Comparison of ENCODE assay signal across 9 cellular contexts in the genomic region with DNA sequence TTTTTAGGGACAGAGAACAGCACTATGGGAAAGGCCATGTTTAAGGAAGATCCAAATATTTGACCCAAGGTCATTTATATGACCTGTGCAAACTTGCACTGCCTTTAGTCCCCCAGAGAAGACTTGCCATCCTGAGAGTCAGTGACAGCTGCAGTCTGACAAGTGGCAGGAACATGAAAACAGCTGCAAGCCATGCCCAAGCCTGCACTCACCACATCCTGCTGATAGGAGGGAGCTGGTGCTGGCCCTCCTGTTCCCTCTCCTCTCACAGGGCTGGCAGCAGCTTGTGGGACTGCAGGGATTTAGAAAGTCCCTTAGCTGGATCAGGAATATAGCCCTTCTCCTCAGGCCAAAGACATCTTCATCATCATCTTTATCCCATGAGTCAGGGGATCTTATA.
A peak's percentile ranks its signal among the peaks of the same experiment; 100 is the strongest.
DNase-seq lines count a peak whose midpoint lies in the region; ATAC-seq, FAIRE-seq and TF ChIP-seq lines count a peak whose summit lies in the region.
"Had no signal": no experiment of that assay in that cellular context is flagged by ENCODE, and none has a peak within 500 bp of the region (broad histone marks: within the 10 kb centered on the region; RNA-seq: fewer than 3 reads in every experiment).

No MANE protein-coding gene starts in this region.

- no peak overlapping the region for H3K4me3 ChIP-seq in cardiac muscle cell
- H3K4me3 ChIP-seq in suprapubic skin = no peak overlapping the region

- no peak for TF ChIP-seq EP300 in suprapubic skin (IDR thresholded peaks at IDR 0.05)

- H3K27me3 Mint-ChIP-seq in activated T-helper 17 cell treated with anti-CD3 and anti-CD28 coated beads, Interleukin-2, amount 50 U/mL, for 72 hours = no peaks in the 10 kb centered on the region

- no peak for TF ChIP-seq POLR2A in suprapubic skin (IDR thresholded peaks at IDR 0.05)

- peak overlapping the region; percentile 4 for H3K27ac Mint-ChIP-seq in activated T-helper 17 cell treated with anti-CD3 and anti-CD28 coated beads, Interleukin-2, amount 50 U/mL, for 72 hours

- H3K9me3 Mint-ChIP-seq in activated T-helper 17 cell treated with anti-CD3 and anti-CD28 coated beads, Interleukin-2, amount 50 U/mL, for 72 hours = no peaks in the 10 kb centered on the region

- H3K27ac ChIP-seq in cardiac muscle cell = peak overlapping the region; percentile 8
- H3K27ac ChIP-seq in suprapubic skin = no peak overlapping the region

- no peaks in the 10 kb centered on the region for H3K9me3 ChIP-seq in cardiac muscle cell (ENCODE audit: low read depth)
- no peaks in the 10 kb centered on the region for H3K9me3 ChIP-seq in suprapubic skin

- ATAC-seq in Right ventricle myocardium superior (ENCODE audit: poor library complexity) = no peak
- ATAC-seq in HG03354 (IDR thresholded peaks at IDR 0.05; ENCODE audit: poor library complexity, severe bottlenecking, unreplicated experiment) = peak; percentile 42
- no peak for ATAC-seq in activated T-helper 17 cell treated with anti-CD3 and anti-CD28 coated beads, Interleukin-2, amount 50 U/mL, for 72 hours (replicated peaks)

- H3K4me3 Mint-ChIP-seq in activated T-helper 17 cell treated with anti-CD3 and anti-CD28 coated beads, Interleukin-2, amount 50 U/mL, for 72 hours = no peak overlapping the region

- H3K27me3 ChIP-seq in cardiac muscle cell (no peaks in the 10 kb centered on the region), suprapubic skin (no peaks in the 10 kb centered on the region)

- H3K4me1 ChIP-seq in cardiac muscle cell (ENCODE audit: low read depth) (no peaks in the 10 kb centered on the region), suprapubic skin (peaks cover 8% of the 10 kb centered on the region)

- intact Hi-C loops in Right ventricle myocardium superior (cut with DNase I) = no loop called here

- no peak for TF ChIP-seq CTCF in cardiac muscle cell (IDR thresholded peaks at IDR 0.05; ENCODE audit: low read depth, low read length)
- TF ChIP-seq CTCF in suprapubic skin (IDR thresholded peaks at IDR 0.05) = no peak

- peaks cover 28% of the 10 kb centered on the region for H3K4me1 Mint-ChIP-seq in activated T-helper 17 cell treated with anti-CD3 and anti-CD28 coated beads, Interleukin-2, amount 50 U/mL, for 72 hours

- DNase-seq in cardiac muscle cell (ENCODE audit: low read depth in 1 of 2, low spot score in 1 of 2) (peak; percentile 42 to 52), Right ventricle myocardium superior (no peak), urothelium cell line (ENCODE audit: low spot score) (peak; percentile 16), suprapubic skin (ENCODE audit: low spot score in 2 of 2) (no peak), frontal cortex (ENCODE audit: low spot score in 2 of 2) (no peak)
- DNase-seq in activated T-cell treated with anti-CD3 and anti-CD28 coated beads, Interleukin-2, amount 50 U/mL, for 48 hours = no peak
- DNase-seq: NCI-H1436 treated with DMSO at 0.1 percent for 48 hours had no signal

- H3K36me3 Mint-ChIP-seq in activated T-helper 17 cell treated with anti-CD3 and anti-CD28 coated beads, Interleukin-2, amount 50 U/mL, for 72 hours (ENCODE audit: low read depth) = no peaks in the 10 kb centered on the region

- no peak for FAIRE-seq in urothelium cell line (lab: Jason Lieb, UNC)
- no peak for FAIRE-seq in frontal cortex (lab: Jason Lieb, UNC)

- no peaks in the 10 kb centered on the region for H3K36me3 ChIP-seq in cardiac muscle cell
- H3K36me3 ChIP-seq in suprapubic skin = peaks cover 5% of the 10 kb centered on the region

Comparison
In these comparisons a context has a peak if more than half of its experiments do, and no peak if none do; other contexts are left out.
1. DNase-seq: peak in cardiac muscle cell (2 of 2) and urothelium cell line (single experiment); none in Right ventricle myocardium superior (single experiment), suprapubic skin (0 of 2), frontal cortex (0 of 2) and activated T-cell treated with anti-CD3 and anti-CD28 coated beads, Interleukin-2, amount 50 U/mL, for 48 hours (0 of 2).